ENCODE assay signal across 14 cellular contexts in the genomic region with DNA sequence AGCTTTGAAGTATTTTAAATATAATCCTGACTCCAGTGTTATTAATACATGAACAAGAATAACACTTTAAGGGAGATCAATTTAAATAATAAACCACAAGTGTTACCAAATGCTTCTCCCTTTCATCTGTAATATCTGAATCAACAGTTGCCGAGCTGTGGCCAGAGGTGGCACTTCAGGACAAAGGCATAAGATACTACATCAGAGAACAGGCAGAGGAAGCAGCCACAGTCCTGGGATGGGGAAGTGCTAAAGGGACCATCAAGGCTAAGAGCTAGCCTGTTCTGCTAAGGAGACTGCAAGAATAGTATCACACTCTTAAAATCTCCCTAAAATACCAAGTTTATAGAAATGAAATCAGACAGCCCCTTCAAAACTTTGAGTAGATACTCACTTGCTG.
DNase-seq lines count a peak whose midpoint lies in the region; ATAC-seq and TF ChIP-seq lines count a peak whose summit lies in the region.
"Had no signal": no experiment of that assay in that cellular context is flagged by ENCODE, and none has a peak within 500 bp of the region (broad histone marks: within the 10 kb centered on the region; RNA-seq: fewer than 3 reads in every experiment).

No MANE protein-coding gene starts in this region.

- no peaks in the 10 kb centered on the region for H3K9me2 ChIP-seq in hepatocyte (replicated peaks; ENCODE audit: insufficient read depth)

- H3K4me1 ChIP-seq in hepatocyte (ENCODE audit: insufficient read depth) = no peaks in the 10 kb centered on the region
- H3K4me1 ChIP-seq: Caco-2 had no signal

- intact Hi-C loops in activated CD4-positive, alpha-beta T cell treated with anti-CD3 and anti-CD28 coated beads for 36 hours (cut with DNase I, micrococcal nuclease) = no loop called here
- intact Hi-C loops in activated T-helper 1 cell treated with anti-CD3 and anti-CD28 coated beads, Interleukin-12 subunit alpha, Interleukin-12 subunit beta, Interleukin-2, Interleukin-4 antibody, amounts not matched to agents 30 ng/mL and 10 ng/mL and 1 ng/mL, durations not matched to agents 14 hours and 24 hours and 36 hours (cut with micrococcal nuclease) = loop anchor here (2.0 kb wide), 1 partner anchor 31 kb away; no protein-coding TSS in a partner anchor

- no peak overlapping the region for H3K4me3 Mint-ChIP-seq in activated CD4-positive, alpha-beta T cell treated with anti-CD3 and anti-CD28 coated beads for 36 hours
- H3K4me3 Mint-ChIP-seq in activated T-helper 1 cell treated with anti-CD3 and anti-CD28 coated beads, Interleukin-12 subunit alpha, Interleukin-12 subunit beta, Interleukin-2, Interleukin-4 antibody, amounts not matched to agents 30 ng/mL and 10 ng/mL and 1 ng/mL, durations not matched to agents 14 hours and 24 hours and 36 hours = no peak overlapping the region
- H3K4me3 Mint-ChIP-seq: nephron had no signal

- peaks cover 3% of the 10 kb centered on the region for H3K27me3 Mint-ChIP-seq in activated CD4-positive, alpha-beta T cell treated with anti-CD3 and anti-CD28 coated beads for 36 hours
- H3K27me3 Mint-ChIP-seq in activated T-helper 1 cell treated with anti-CD3 and anti-CD28 coated beads, Interleukin-12 subunit alpha, Interleukin-12 subunit beta, Interleukin-2, Interleukin-4 antibody, amounts not matched to agents 30 ng/mL and 10 ng/mL and 1 ng/mL, durations not matched to agents 14 hours and 24 hours and 36 hours (ENCODE audit: insufficient read depth) = peaks cover 2% of the 10 kb centered on the region

- no peaks in the 10 kb centered on the region for H3K9me3 ChIP-seq in hepatocyte (ENCODE audit: low read depth)

- no peak for TF ChIP-seq CTCF in hepatocyte (IDR thresholded peaks at IDR 0.05; ENCODE audit: poor library complexity)

- peak; percentile 47 for ATAC-seq in activated CD4-positive, alpha-beta T cell treated with anti-CD3 and anti-CD28 coated beads for 36 hours
- ATAC-seq in GM19452 (IDR thresholded peaks at IDR 0.05; ENCODE audit: unreplicated experiment) (no peak), GM21576 (IDR thresholded peaks at IDR 0.05; ENCODE audit: unreplicated experiment) (no peak)

- DNase-seq in activated CD4-positive, alpha-beta T cell treated with anti-CD3 and anti-CD28 coated beads for 36 hours = no peak
- DNase-seq in activated CD4-positive, alpha-beta T cell treated with anti-CD3 and anti-CD28 coated beads, Interleukin-2, amount 50 U/mL, for 1 hour = no peak
- peak; percentile 19 for DNase-seq in NAMALWA (ENCODE audit: low spot score)
- DNase-seq in activated T-helper 1 cell treated with anti-CD3 and anti-CD28 coated beads, Interleukin-12 subunit alpha, Interleukin-12 subunit beta, Interleukin-2, Interleukin-4 antibody, amounts not matched to agents 30 ng/mL and 10 ng/mL and 1 ng/mL, durations not matched to agents 14 hours and 24 hours and 36 hours (ENCODE audit: low spot score) = no peak
- DNase-seq in pons (ENCODE audit: low spot score) = peak; percentile 60
- DNase-seq in hepatocyte (ENCODE audit: low spot score) = no peak
- DNase-seq: activated CD8-positive, alpha-beta memory T cell treated with anti-CD3 and anti-CD28 coated beads, Interleukin-2, amount 50 U/mL, for 4 hours; Caco-2; NCI-H2171; SHP77 treated with DMSO at 0.1 percent for 48 hours; WERI-Rb-1 had no signal

- H3K9me3 Mint-ChIP-seq in activated CD4-positive, alpha-beta T cell treated with anti-CD3 and anti-CD28 coated beads for 36 hours (ENCODE audit: low read depth) = no peaks in the 10 kb centered on the region
- no peaks in the 10 kb centered on the region for H3K9me3 Mint-ChIP-seq in activated T-helper 1 cell treated with anti-CD3 and anti-CD28 coated beads, Interleukin-12 subunit alpha, Interleukin-12 subunit beta, Interleukin-2, Interleukin-4 antibody, amounts not matched to agents 30 ng/mL and 10 ng/mL and 1 ng/mL, durations not matched to agents 14 hours and 24 hours and 36 hours
- H3K9me3 Mint-ChIP-seq: nephron had no signal

- H3K36me3 ChIP-seq in hepatocyte (replicated peaks; ENCODE audit: insufficient read depth, low read depth) = no peaks in the 10 kb centered on the region
- H3K36me3 ChIP-seq: WERI-Rb-1 had no signal

- POLR2A ChIA-PET in activated CD4-positive, alpha-beta T cell treated with anti-CD3 and anti-CD28 coated beads for 36 hours (lab: Charles Lee) = no interaction called here

- no peak overlapping the region for H3K4me3 ChIP-seq in hepatocyte

- no peak overlapping the region for H3K4me2 ChIP-seq in hepatocyte

- 17% methylated on average over 1 of the region's 1 CpG for WGBS in hepatocyte (ENCODE audit: low lambda C conversion rate, missing lambda C conversion rate)

- H2AFZ ChIP-seq in hepatocyte = no peak overlapping the region

- no peaks in the 10 kb centered on the region for H3K36me3 Mint-ChIP-seq in activated CD4-positive, alpha-beta T cell treated with anti-CD3 and anti-CD28 coated beads for 36 hours (ENCODE audit: low read depth)
- no peaks in the 10 kb centered on the region for H3K36me3 Mint-ChIP-seq in activated T-helper 1 cell treated with anti-CD3 and anti-CD28 coated beads, Interleukin-12 subunit alpha, Interleukin-12 subunit beta, Interleukin-2, Interleukin-4 antibody, amounts not matched to agents 30 ng/mL and 10 ng/mL and 1 ng/mL, durations not matched to agents 14 hours and 24 hours and 36 hours (ENCODE audit: low read depth)

- H3K4me1 Mint-ChIP-seq in activated CD4-positive, alpha-beta T cell treated with anti-CD3 and anti-CD28 coated beads for 36 hours = peaks cover 11% of the 10 kb centered on the region
- peaks cover 21% of the 10 kb centered on the region for H3K4me1 Mint-ChIP-seq in activated T-helper 1 cell treated with anti-CD3 and anti-CD28 coated beads, Interleukin-12 subunit alpha, Interleukin-12 subunit beta, Interleukin-2, Interleukin-4 antibody, amounts not matched to agents 30 ng/mL and 10 ng/mL and 1 ng/mL, durations not matched to agents 14 hours and 24 hours and 36 hours (ENCODE audit: low read depth)

- no peaks in the 10 kb centered on the region for H4K20me1 ChIP-seq in hepatocyte (ENCODE audit: insufficient read depth, poor library complexity, severe bottlenecking)

- no peaks in the 10 kb centered on the region for H3K79me2 ChIP-seq in hepatocyte

- no peak overlapping the region for H3K27ac Mint-ChIP-seq in activated CD4-positive, alpha-beta T cell treated with anti-CD3 and anti-CD28 coated beads for 36 hours
- peak overlapping the region; percentile 31 for H3K27ac Mint-ChIP-seq in activated T-helper 1 cell treated with anti-CD3 and anti-CD28 coated beads, Interleukin-12 subunit alpha, Interleukin-12 subunit beta, Interleukin-2, Interleukin-4 antibody, amounts not matched to agents 30 ng/mL and 10 ng/mL and 1 ng/mL, durations not matched to agents 14 hours and 24 hours and 36 hours
- H3K27ac Mint-ChIP-seq: nephron had no signal

- CTCF ChIA-PET in activated CD4-positive, alpha-beta T cell treated with anti-CD3 and anti-CD28 coated beads for 36 hours (lab: Charles Lee) = interaction anchor here (0.6 to 1.0 kb wide), 2 partner anchors 44 to 458 kb away, joined by 3 read pairs; no protein-coding TSS in a partner anchor

- no peaks in the 10 kb centered on the region for H3K27me3 ChIP-seq in hepatocyte

- H3K27ac ChIP-seq in hepatocyte = no peak overlapping the region
- H3K27ac ChIP-seq: WERI-Rb-1 had no signal

Comparison
In these comparisons a context has a peak if more than half of its experiments do, and no peak if none do; other contexts are left out.
1. DNase-seq: peak in NAMALWA (single experiment) and pons (single experiment); none in activated CD4-positive, alpha-beta T cell treated with anti-CD3 and anti-CD28 coated beads for 36 hours (single experiment), activated CD4-positive, alpha-beta T cell treated with anti-CD3 and anti-CD28 coated beads, Interleukin-2, amount 50 U/mL, for 1 hour (single experiment), activated T-helper 1 cell treated with anti-CD3 and anti-CD28 coated beads, Interleukin-12 subunit alpha, Interleukin-12 subunit beta, Interleukin-2, Interleukin-4 antibody, amounts not matched to agents 30 ng/mL and 10 ng/mL and 1 ng/mL, durations not matched to agents 14 hours and 24 hours and 36 hours (single experiment) and hepatocyte (single experiment).